ENCODE assay signal across 8 cellular contexts in genomic region chr15:72118400-72118978, GRCh38. TPM values are rescaled to one million over a fixed set of nuclear protein-coding genes. Genes with fewer than 3 reads are reported as not detected.
DNase-seq lines count a peak whose midpoint lies in the region; ATAC-seq and TF ChIP-seq lines count a peak whose summit lies in the region.

Gene SENP8, plus strand, starts transcription at chr15:72118403. Its CDS starts 21,221 bp downstream, at chr15:72139624.

- ATAC-seq in activated CD4-positive, CD25-positive, alpha-beta regulatory T cell treated with anti-CD3 and anti-CD28 coated beads, Interleukin-2, amount 50 U/mL, for 24 hours, result peak; percentile 46 to 47
- ATAC-seq in HG02571 (IDR thresholded peaks at IDR 0.05; ENCODE audit: unreplicated experiment) (peak; percentile 19), Panc1 (peak; percentile 63)

- H3K9ac ChIP-seq in mucosa of stomach (ENCODE audit: low read length), result peak within 1 kb of the TSS; percentile 86

- H3K4me1 ChIP-seq in Panc1 (ENCODE audit: control insufficient read depth, insufficient read depth, low read length) (peaks cover 24% of the 10 kb centered on the region), mucosa of stomach (ENCODE audit: control insufficient read depth, insufficient read depth, low read length) (peaks cover 3% of the 10 kb centered on the region)
- H3K4me1 ChIP-seq in effector memory CD4-positive, alpha-beta T cell (ENCODE audit: control insufficient read depth, insufficient read depth, low read length, poor library complexity, severe bottlenecking), result peaks cover 5% of the 10 kb centered on the region

- H3K36me3 ChIP-seq in Panc1 (ENCODE audit: control insufficient read depth, insufficient read depth, low read length) (peaks cover 3% of the 10 kb centered on the region; the same call in 1 of the 2 replicates), mucosa of stomach (ENCODE audit: control insufficient read depth, insufficient read depth, low read length) (no peaks in the 10 kb centered on the region)
- H3K36me3 ChIP-seq in effector memory CD4-positive, alpha-beta T cell (ENCODE audit: control insufficient read depth, insufficient read depth, low read length), result no peaks in the 10 kb centered on the region

- no peak for DNase-seq in activated CD4-positive, CD25-positive, alpha-beta regulatory T cell treated with anti-CD3 and anti-CD28 coated beads, Interleukin-2, amount 50 U/mL, for 72 hours
- DNase-seq in Panc1 (ENCODE audit: low read depth, low spot score) (no peak), NCI-H1436 (lab: John Stamatoyannopoulos, UW) (no peak), cerebellar cortex (ENCODE audit: low spot score) (no peak)
- no peak for DNase-seq in effector memory CD4-positive, alpha-beta T cell

- in situ Hi-C loops in Panc1 (cut with HindIII; ENCODE audit: low pct_unique_long_range_greater_than_20kb, low sequenced_read_pairs), result no loop called here

- TF ChIP-seq CTCF in Panc1 (IDR thresholded peaks at IDR 0.05), result no peak

- peak within 1 kb of the TSS; percentile 96 for H3K27ac ChIP-seq in Panc1 (ENCODE audit: low read length)
- H3K27ac ChIP-seq in effector memory CD4-positive, alpha-beta T cell (ENCODE audit: insufficient read depth, low read length, poor library complexity, severe bottlenecking), result peak within 1 kb of the TSS; percentile 93

- peak within 1 kb of the TSS; percentile 89 to 98 for H3K4me3 ChIP-seq in Panc1 (ENCODE audit: low read depth in 2 of 2, low read length in 2 of 2)
- H3K4me3 ChIP-seq in effector memory CD4-positive, alpha-beta T cell (ENCODE audit: insufficient read depth, low read depth, low read length, poor library complexity, severe bottlenecking), result peak within 1 kb of the TSS; percentile 93
- H3K4me3 ChIP-seq in mucosa of stomach (ENCODE audit: low read length), result peak within 1 kb of the TSS; percentile 80

- H3K27me3 ChIP-seq in Panc1 (ENCODE audit: control insufficient read depth, insufficient read depth, low read length), result no peaks in the 10 kb centered on the region
- no peaks in the 10 kb centered on the region for H3K27me3 ChIP-seq in effector memory CD4-positive, alpha-beta T cell (replicated peaks; ENCODE audit: control insufficient read depth, insufficient read depth, low read length, poor library complexity, severe bottlenecking)
- H3K27me3 ChIP-seq in mucosa of stomach (ENCODE audit: control insufficient read depth, insufficient read depth, low read length), result no peaks in the 10 kb centered on the region

- no TSS peak for BruUV-seq in Panc1 (replicated peaks; lab: Mats Ljungman, UMichigan)

- CTCF ChIA-PET in Panc1 (lab: Charles Lee), result interaction anchor here (0.6 to 0.7 kb wide), 2 partner anchors 47 to 1930 kb away, joined by 3 read pairs; no protein-coding TSS in a partner anchor

- POLR2A ChIA-PET in Panc1 (lab: Charles Lee), result no interaction called here

- H3K9me3 ChIP-seq in Panc1 (ENCODE audit: control insufficient read depth, insufficient read depth, low read depth, low read length) (no peaks in the 10 kb centered on the region), mucosa of stomach (ENCODE audit: control insufficient read depth, low read length) (no peaks in the 10 kb centered on the region)
- H3K9me3 ChIP-seq in effector memory CD4-positive, alpha-beta T cell (ENCODE audit: control insufficient read depth, low read length), result no peaks in the 10 kb centered on the region

- intact Hi-C loops in Panc1 (cut with micrococcal nuclease; ENCODE audit: unreplicated experiment), result no loop called here

RNA-seq across cellular contexts. Expression of gene SENP8, which starts in this region (rescaled TPM):
- total RNA-seq in Panc1 (2021; ENCODE audit: unreplicated experiment), result 2.9 TPM
- 2.0 TPM for polyA plus RNA-seq in Panc1 (2012; ENCODE audit: insufficient read length)
